Comparison of ENCODE assay signal across 21 cellular contexts in genomic region chr15:60966316-60966715, GRCh38.
DNase-seq lines count a peak whose midpoint lies in the region; ATAC-seq and TF ChIP-seq lines count a peak whose summit lies in the region.
"Had no signal": no experiment of that assay in that cellular context is flagged by ENCODE, and none has a peak within 500 bp of the region (broad histone marks: within the 10 kb centered on the region; RNA-seq: fewer than 3 reads in every experiment).

No MANE protein-coding gene starts in this region.

- in situ Hi-C loops in GM23248 (cut with MboI): no loop called here

- no peaks in the 10 kb centered on the region for H3K9me3 ChIP-seq in GM23248 (ENCODE audit: low read depth)
- H3K9me3 ChIP-seq: colonic mucosa, heart left ventricle, MG63, uterus had no signal

- no peaks in the 10 kb centered on the region for H3K9me2 ChIP-seq in GM23248 (ENCODE audit: insufficient read depth)

- no peaks in the 10 kb centered on the region for H3K79me2 ChIP-seq in GM23248 (ENCODE audit: insufficient read depth)

- 77 to 88% methylated on average over 1 of the region's 1 CpG for WGBS in GM23248 (ENCODE audit: low coverage in 1 of 2, low lambda C conversion rate in 2 of 2, missing lambda C conversion rate in 2 of 2), 2 experiments

- peaks cover 32% of the 10 kb centered on the region for H3F3A ChIP-seq in GM23248 (ENCODE audit: insufficient read depth)

- H3K27me3 ChIP-seq in GM23248 (replicated peaks; ENCODE audit: insufficient read depth): no peaks in the 10 kb centered on the region
- H3K27me3 ChIP-seq: colonic mucosa, heart left ventricle, MG63, uterus had no signal

- no peak overlapping the region for H3K9ac ChIP-seq in GM23248

- peak; percentile 60 for DNase-seq in GM23248
- DNase-seq in fibroblast of mammary gland (ENCODE audit: low read depth): peak; percentile 56
- DNase-seq in retinal pigment epithelial cell (ENCODE audit: low read depth): peak; percentile 57
- DNase-seq in stimulated activated naive CD8-positive, alpha-beta T cell treated with anti-CD3 and anti-CD28 coated beads, Interleukin-15, amount 100 ng/mL, for 72 hours: no peak
- DNase-seq in NCI-H526 (lab: John Stamatoyannopoulos, UW): no peak
- DNase-seq: activated CD4-positive, alpha-beta T cell treated with anti-CD3 and anti-CD28 coated beads for 1 hour; activated CD8-positive, alpha-beta memory T cell treated with anti-CD3 and anti-CD28 coated beads for 24 hours; activated T-cell treated with anti-CD3 and anti-CD28 coated beads, Interleukin-2, amount 50 U/mL, for 1 hour; colonic mucosa; heart left ventricle; MG63; NCI-H2029 treated with DMSO at 0.1 percent for 48 hours; nucleus accumbens; PC-3; SHP77 treated with DMSO at 0.1 percent for 48 hours; stimulated activated CD4-positive, alpha-beta T cell treated with anti-CD3 and anti-CD28 coated beads, Interleukin-12 subunit alpha, Interleukin-12 subunit beta, amount 100 ng/mL, for 4 hours; stimulated activated CD4-positive, alpha-beta T cell treated with anti-CD3 and anti-CD28 coated beads, Interleukin-4, amount 100 ng/mL, for 24 hours; stimulated activated naive B cell treated with anti-CD40 and anti-IgM and Interleukin-4, amounts not matched to agents 10 μg/mL and 1 μg/mL and 100 μg/mL, for 72 hours; uterus had no signal

- no peak overlapping the region for H3K4me3 ChIP-seq in GM23248
- H3K4me3 ChIP-seq in fibroblast of mammary gland (ENCODE audit: control insufficient read depth, low read depth, low read length): no peak overlapping the region
- no peak overlapping the region for H3K4me3 ChIP-seq in retinal pigment epithelial cell (ENCODE audit: low read length)
- H3K4me3 ChIP-seq: colonic mucosa, heart left ventricle, MG63, uterus had no signal

- H3K27ac ChIP-seq in GM23248: peak overlapping the region; percentile 43
- H3K27ac ChIP-seq: colonic mucosa, heart left ventricle, uterus had no signal

- no peaks in the 10 kb centered on the region for H4K20me1 ChIP-seq in GM23248 (ENCODE audit: insufficient read depth)

- H3K4me3 Mint-ChIP-seq in activated T-helper 17 cell treated with anti-CD3 and anti-CD28 coated beads, Interleukin-2, amount 50 U/mL, for 72 hours: no peak overlapping the region
- no peak overlapping the region for H3K4me3 Mint-ChIP-seq in stimulated activated naive CD8-positive, alpha-beta T cell treated with anti-CD3 and anti-CD28 coated beads, Interleukin-15, amount 100 ng/mL, for 72 hours
- H3K4me3 Mint-ChIP-seq: stimulated activated naive B cell treated with anti-CD40 and anti-IgM and Interleukin-4, amounts not matched to agents 10 μg/mL and 1 μg/mL and 100 μg/mL, for 72 hours had no signal

- no peaks in the 10 kb centered on the region for H3K36me3 ChIP-seq in GM23248 (ENCODE audit: low read depth)
- H3K36me3 ChIP-seq: colonic mucosa, heart left ventricle, MG63, uterus had no signal

- no peaks in the 10 kb centered on the region for H3K4me1 Mint-ChIP-seq in activated T-helper 17 cell treated with anti-CD3 and anti-CD28 coated beads, Interleukin-2, amount 50 U/mL, for 72 hours
- H3K4me1 Mint-ChIP-seq in stimulated activated naive CD8-positive, alpha-beta T cell treated with anti-CD3 and anti-CD28 coated beads, Interleukin-15, amount 100 ng/mL, for 72 hours: no peaks in the 10 kb centered on the region
- H3K4me1 Mint-ChIP-seq: stimulated activated naive B cell treated with anti-CD40 and anti-IgM and Interleukin-4, amounts not matched to agents 10 μg/mL and 1 μg/mL and 100 μg/mL, for 72 hours had no signal

- ATAC-seq in activated T-helper 17 cell treated with anti-CD3 and anti-CD28 coated beads, Interleukin-2, amount 50 U/mL, for 72 hours (replicated peaks): no peak
- ATAC-seq in stimulated activated naive CD8-positive, alpha-beta T cell treated with anti-CD3 and anti-CD28 coated beads, Interleukin-15, amount 100 ng/mL, for 72 hours: no peak
- ATAC-seq in HG02571 (IDR thresholded peaks at IDR 0.05; ENCODE audit: unreplicated experiment): no peak
- ATAC-seq: heart left ventricle; PC-3; stimulated activated naive B cell treated with anti-CD40 and anti-IgM and Interleukin-4, amounts not matched to agents 10 μg/mL and 1 μg/mL and 100 μg/mL, for 72 hours had no signal

- peak overlapping the region; percentile 6; the same call in 1 of the 2 replicates for H2AFZ ChIP-seq in GM23248

- H3K4me1 ChIP-seq in GM23248 (ENCODE audit: insufficient read depth): peaks cover 44% of the 10 kb centered on the region
- H3K4me1 ChIP-seq: colonic mucosa, uterus had no signal

- peak overlapping the region; percentile 4 for H3K4me2 ChIP-seq in GM23248 (ENCODE audit: unreplicated experiment)

- TF ChIP-seq CTCF in fibroblast of mammary gland (conservative IDR thresholded peaks at IDR 0.05; ENCODE audit: control insufficient read depth, insufficient read depth, low read depth, low read length): no peak
- TF ChIP-seq CTCF in retinal pigment epithelial cell (conservative IDR thresholded peaks at IDR 0.05; ENCODE audit: low read depth, low read length): no peak

- no peaks in the 10 kb centered on the region for H3K9me3 Mint-ChIP-seq in activated T-helper 17 cell treated with anti-CD3 and anti-CD28 coated beads, Interleukin-2, amount 50 U/mL, for 72 hours
- H3K9me3 Mint-ChIP-seq in stimulated activated naive CD8-positive, alpha-beta T cell treated with anti-CD3 and anti-CD28 coated beads, Interleukin-15, amount 100 ng/mL, for 72 hours: no peaks in the 10 kb centered on the region
- H3K9me3 Mint-ChIP-seq: stimulated activated naive B cell treated with anti-CD40 and anti-IgM and Interleukin-4, amounts not matched to agents 10 μg/mL and 1 μg/mL and 100 μg/mL, for 72 hours had no signal

- H3K27ac Mint-ChIP-seq in activated T-helper 17 cell treated with anti-CD3 and anti-CD28 coated beads, Interleukin-2, amount 50 U/mL, for 72 hours: peak overlapping the region; percentile 2
- H3K27ac Mint-ChIP-seq in stimulated activated naive CD8-positive, alpha-beta T cell treated with anti-CD3 and anti-CD28 coated beads, Interleukin-15, amount 100 ng/mL, for 72 hours: no peak overlapping the region
- H3K27ac Mint-ChIP-seq: stimulated activated naive B cell treated with anti-CD40 and anti-IgM and Interleukin-4, amounts not matched to agents 10 μg/mL and 1 μg/mL and 100 μg/mL, for 72 hours had no signal

- no peaks in the 10 kb centered on the region for H3K36me3 Mint-ChIP-seq in activated T-helper 17 cell treated with anti-CD3 and anti-CD28 coated beads, Interleukin-2, amount 50 U/mL, for 72 hours (ENCODE audit: low read depth)
- H3K36me3 Mint-ChIP-seq: stimulated activated naive B cell treated with anti-CD40 and anti-IgM and Interleukin-4, amounts not matched to agents 10 μg/mL and 1 μg/mL and 100 μg/mL, for 72 hours had no signal

- peaks cover 14% of the 10 kb centered on the region for H3K27me3 Mint-ChIP-seq in activated T-helper 17 cell treated with anti-CD3 and anti-CD28 coated beads, Interleukin-2, amount 50 U/mL, for 72 hours
- peaks cover 17% of the 10 kb centered on the region for H3K27me3 Mint-ChIP-seq in stimulated activated naive CD8-positive, alpha-beta T cell treated with anti-CD3 and anti-CD28 coated beads, Interleukin-15, amount 100 ng/mL, for 72 hours

Comparison
In these comparisons a context has a peak if more than half of its experiments do, and no peak if none do; other contexts are left out.
1. DNase-seq: peak in GM23248 (single experiment), fibroblast of mammary gland (single experiment) and retinal pigment epithelial cell (single experiment); none in stimulated activated naive CD8-positive, alpha-beta T cell treated with anti-CD3 and anti-CD28 coated beads, Interleukin-15, amount 100 ng/mL, for 72 hours (0 of 2) and NCI-H526 (0 of 2).